In genomic region chr1:221740941-221741363, GRCh38 we compare ENCODE assay signal across 8 cellular contexts. TPM values are rescaled to one million over a fixed set of nuclear protein-coding genes. Genes with fewer than 3 reads are reported as not detected.
A peak's percentile ranks its signal among the peaks of the same experiment; 100 is the strongest.
DNase-seq lines count a peak whose midpoint lies in the region; ATAC-seq, FAIRE-seq and TF ChIP-seq lines count a peak whose summit lies in the region.

No MANE protein-coding gene starts in this region.

- FAIRE-seq in GM12891 (lab: Jason Lieb, UNC), result peak; percentile 79

- ATAC-seq in activated CD4-positive, CD25-positive, alpha-beta regulatory T cell treated with anti-CD3 and anti-CD28 coated beads, Interleukin-2, amount 50 U/mL, for 24 hours, result no peak

- 2 to 3% methylated on average over 27 of the region's 27 CpGs for WGBS in ectodermal cell, 2 experiments

- TF ChIP-seq CTCF in RWPE1 (conservative IDR thresholded peaks at IDR 0.05; ENCODE audit: low read depth), result no peak

- peak overlapping the region; percentile 60 for H2AFZ ChIP-seq in neuron (ENCODE audit: low read depth, low read length)

- H3K9me3 ChIP-seq in ectodermal cell (ENCODE audit: control insufficient read depth, low read length) (no peaks in the 10 kb centered on the region), neuron (ENCODE audit: low read length) (no peaks in the 10 kb centered on the region)

- H3K27ac ChIP-seq in RWPE1 (peak overlapping the region; percentile 99), ectodermal cell (ENCODE audit: insufficient read depth, low read depth, low read length, poor library complexity, severe bottlenecking) (no peak overlapping the region)

- H3K27me3 ChIP-seq in ectodermal cell (ENCODE audit: control insufficient read depth, insufficient read depth, low read length, poor library complexity, severe bottlenecking) (peaks cover 33% of the 10 kb centered on the region), neuron (ENCODE audit: insufficient read depth, low read length) (peaks cover 26% of the 10 kb centered on the region)

- POLR2A ChIA-PET in RWPE1 (lab: Yijun Ruan, JAX; ENCODE audit: low non-redundant PET), result interaction anchor here (1.7 kb wide), 1 partner anchor 263 kb away, joined by 5 read pairs; no protein-coding TSS in a partner anchor

- TF ChIP-seq POLR2A in GM12891 (IDR thresholded peaks at IDR 0.05; ENCODE audit: low read depth, low read length), result no peak

- H3K36me3 ChIP-seq in ectodermal cell (ENCODE audit: control insufficient read depth, insufficient read depth, low read length) (no peaks in the 10 kb centered on the region), neuron (ENCODE audit: insufficient read depth, low read length) (no peaks in the 10 kb centered on the region)

- H3K4me1 ChIP-seq in ectodermal cell (ENCODE audit: control insufficient read depth, insufficient read depth, low read length), result peaks cover 6% of the 10 kb centered on the region
- peaks cover 3% of the 10 kb centered on the region for H3K4me1 ChIP-seq in neuron (ENCODE audit: insufficient read depth, low read length)

- peak overlapping the region; percentile 63 for H3K4me3 ChIP-seq in ectodermal cell (ENCODE audit: insufficient read depth, low read depth, low read length)
- peak overlapping the region; percentile 73 for H3K4me3 ChIP-seq in neuron (ENCODE audit: low read length)

- CTCF ChIA-PET in RWPE1 (lab: Yijun Ruan, JAX), result interaction anchor here (1.1 to 2.7 kb wide), 5 partner anchors 145 to 715 kb away, joined by 3 to 21 read pairs (median 5); no protein-coding TSS in a partner anchor

- no peak for DNase-seq in GM12891 (ENCODE audit: insufficient read length, low spot score)
- peak; percentile 27 for DNase-seq in RWPE1 (ENCODE audit: low spot score)
- no peak for DNase-seq in SW 1271 (lab: John Stamatoyannopoulos, UW)
- DNase-seq in NCI-H748 treated with DMSO at 0.1 percent for 48 hours (lab: John Stamatoyannopoulos, UW), result no peak
- no peak for DNase-seq in NOMO-1 treated with DMSO at 0.1 percent for 48 hours (lab: John Stamatoyannopoulos, UW; ENCODE audit: unreplicated experiment)

TF ChIP-seq in GM12891, 5 proteins besides CTCF, POLR2A, EP300 and RAD21:
- TF ChIP-seq SPI1 (IDR thresholded peaks at IDR 0.05; ENCODE audit: low read depth, low read length), result no peak
- TF ChIP-seq PAX5 (IDR thresholded peaks at IDR 0.05; ENCODE audit: insufficient read depth, low read length, severe bottlenecking), result no peak
- no peak for TF ChIP-seq TAF1 (IDR thresholded peaks at IDR 0.05; ENCODE audit: low read depth, low read length)
- TF ChIP-seq POU2F2 (IDR thresholded peaks at IDR 0.05; ENCODE audit: low read depth, low read length), result no peak
- TF ChIP-seq POLR2AphosphoS5 (IDR thresholded peaks at IDR 0.05; ENCODE audit: low read depth, low read length), result peak; percentile 43; the same call in 1 of the 2 replicates

RNA-seq across cellular contexts. Expression of gene DUSP10, which starts 0.9 kb away (rescaled TPM):
- 21.9 TPM for polyA plus RNA-seq in GM12891 (2012; ENCODE audit: low read depth, missing spikeins)
- 1.6 TPM for polyA plus RNA-seq in ectodermal cell (2013, experiment 1 of 4)
- polyA plus RNA-seq in ectodermal cell (2013, experiment 2 of 4), result 0.80 TPM
- 1.4 TPM for polyA plus RNA-seq in ectodermal cell (2013, experiment 3 of 4)
- 1.3 TPM for polyA plus RNA-seq in ectodermal cell (2013, experiment 4 of 4)
